Comparison of ENCODE assay signal across 8 cellular contexts in the genomic region with DNA sequence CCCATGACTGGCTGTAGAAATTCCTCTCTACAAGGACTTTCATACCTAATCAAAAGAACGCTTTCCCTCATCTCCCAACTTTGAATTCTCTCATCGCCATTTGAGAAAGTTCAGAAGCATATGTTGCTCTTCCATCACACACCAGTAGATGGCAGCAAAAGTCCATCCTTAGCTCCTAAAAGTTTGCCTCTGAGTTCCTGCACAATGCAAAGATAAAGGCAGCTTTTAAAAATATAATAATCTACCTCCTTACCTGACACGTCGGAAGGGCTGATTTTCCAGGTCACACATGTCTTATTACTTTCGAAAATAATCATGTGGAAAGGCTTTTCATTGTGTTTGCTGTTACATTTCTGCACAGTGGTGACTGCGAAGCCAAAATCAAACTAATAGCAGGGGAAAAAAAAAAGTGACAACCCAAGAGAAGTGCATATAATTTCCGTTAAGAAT.
DNase-seq lines count a peak whose midpoint lies in the region; ATAC-seq and TF ChIP-seq lines count a peak whose summit lies in the region.

No MANE protein-coding gene starts in this region.

- peak; percentile 7 for DNase-seq in activated naive CD4-positive, alpha-beta T cell treated with Interleukin-2 at 50 U/mL for 16 hours
- no peak for DNase-seq in activated naive CD4-positive, alpha-beta T cell (lab: John Stamatoyannopoulos, UW)
- DNase-seq in HFF-Myc (ENCODE audit: extremely low read depth, low read depth) (peak; percentile 12), NCI-H146 (lab: John Stamatoyannopoulos, UW) (peak; percentile 48), fibroblast of mammary gland (ENCODE audit: low read depth) (peak; percentile 57), occipital lobe (lab: John Stamatoyannopoulos, UW) (peak; percentile 24)
- DNase-seq in activated CD4-positive, alpha-beta T cell treated with anti-CD3 and anti-CD28 coated beads for 48 hours, result peak; percentile 53

- peak; percentile 71 for TF ChIP-seq CTCF in HFF-Myc (IDR thresholded peaks at IDR 0.05; ENCODE audit: low read depth, low read length, missing control alignments)
- peak; percentile 93 for TF ChIP-seq CTCF in fibroblast of mammary gland (conservative IDR thresholded peaks at IDR 0.05; ENCODE audit: control insufficient read depth, insufficient read depth, low read depth, low read length)

- no peak for ATAC-seq in HG03108 (IDR thresholded peaks at IDR 0.05; ENCODE audit: unreplicated experiment)

- H3K4me3 ChIP-seq in HFF-Myc (replicated peaks; ENCODE audit: low read depth, low read length), result no peak overlapping the region
- no peak overlapping the region for H3K4me3 ChIP-seq in fibroblast of mammary gland (ENCODE audit: control insufficient read depth, low read depth, low read length)

Comparison
In these comparisons a context has a peak if more than half of its experiments do, and no peak if none do; other contexts are left out.
1. DNase-seq: peak in activated naive CD4-positive, alpha-beta T cell treated with Interleukin-2 at 50 U/mL for 16 hours (single experiment), HFF-Myc (single experiment), NCI-H146 (single experiment), activated CD4-positive, alpha-beta T cell treated with anti-CD3 and anti-CD28 coated beads for 48 hours (single experiment), fibroblast of mammary gland (single experiment) and occipital lobe (single experiment); none in activated naive CD4-positive, alpha-beta T cell (0 of 4).